8 cellular contexts compared by ENCODE assay signal in genomic region chr15:79897380-79897678, GRCh38. TPM values are rescaled to one million over a fixed set of nuclear protein-coding genes. Genes with fewer than 3 reads are reported as not detected.
DNase-seq lines count a peak whose midpoint lies in the region; ATAC-seq, FAIRE-seq and TF ChIP-seq lines count a peak whose summit lies in the region.

No MANE protein-coding gene starts in this region.

- no peaks in the 10 kb centered on the region for H3K9me2 ChIP-seq in SK-N-SH

- peak overlapping the region; percentile 95 for H3K27ac Mint-ChIP-seq in activated naive CD8-positive, alpha-beta T cell

- H3K4me3 ChIP-seq in SK-N-SH (ENCODE audit: low read depth in 2 of 2, low read length in 1 of 2) (peak overlapping the region; percentile 61 to 65), kidney (ENCODE audit: low read length in 2 of 2) (peak overlapping the region; percentile 47 to 87), suprapubic skin (peak overlapping the region; percentile 77)

- H3K27me3 ChIP-seq in SK-N-SH (ENCODE audit: insufficient read depth) (no peaks in the 10 kb centered on the region), suprapubic skin (no peaks in the 10 kb centered on the region)

- H3K9me3 ChIP-seq in SK-N-SH, result no peaks in the 10 kb centered on the region
- no peaks in the 10 kb centered on the region for H3K9me3 ChIP-seq in kidney (ENCODE audit: control insufficient read depth in 1 of 2, low read length in 2 of 2)
- H3K9me3 ChIP-seq in suprapubic skin, result no peaks in the 10 kb centered on the region

- no peak for TF ChIP-seq RAD21 in SK-N-SH (IDR thresholded peaks at IDR 0.05; ENCODE audit: low read length)

- H3K79me2 ChIP-seq in SK-N-SH (ENCODE audit: insufficient read depth), result peaks cover 6% of the 10 kb centered on the region; the same call in 1 of the 2 replicates

- peaks cover 7% of the 10 kb centered on the region for H3F3A ChIP-seq in SK-N-SH (replicated peaks; ENCODE audit: insufficient read depth)

- TF ChIP-seq EP300 in SK-N-SH (IDR thresholded peaks at IDR 0.05; ENCODE audit: borderline replicate concordance in 1 of 2, low read depth in 1 of 2, low read length in 1 of 2), result no peak
- TF ChIP-seq EP300 in suprapubic skin (IDR thresholded peaks at IDR 0.05), result no peak

- H3K4me2 ChIP-seq in SK-N-SH, result peak overlapping the region; percentile 73

- peak overlapping the region; percentile 73 for H3K9ac ChIP-seq in SK-N-SH
- peak overlapping the region; percentile 2 to 41 for H3K9ac ChIP-seq in kidney (ENCODE audit: low read length in 2 of 2)

- no peak for DNase-seq in SK-N-SH
- no peak for DNase-seq in kidney
- no peak for DNase-seq in suprapubic skin (ENCODE audit: low spot score in 2 of 2)
- DNase-seq in stimulated activated CD4-positive, alpha-beta T cell treated with anti-CD3 and anti-CD28 coated beads, Interleukin-15, amount 100 ng/mL, for 24 hours, result no peak
- DNase-seq in NCI-H82 (lab: John Stamatoyannopoulos, UW), result no peak

- 43% methylated on average over 8 of the region's 8 CpGs for WGBS in SK-N-SH (ENCODE audit: low lambda C conversion rate)
- 26% methylated on average over 8 of the region's 8 CpGs for WGBS in suprapubic skin

- peaks cover 45% of the 10 kb centered on the region for H3K4me1 Mint-ChIP-seq in activated naive CD8-positive, alpha-beta T cell (ENCODE audit: low read depth)

- H3K27ac ChIP-seq in SK-N-SH (ENCODE audit: low read depth in 2 of 2, low read length in 1 of 2) (peak overlapping the region; percentile 60 to 91; a peak in 3 of 4 replicates), kidney (ENCODE audit: low read depth in 2 of 2, low read length in 2 of 2) (peak overlapping the region; percentile 82 to 95), suprapubic skin (peak overlapping the region; percentile 92)

- H3K4me3 Mint-ChIP-seq in activated naive CD8-positive, alpha-beta T cell, result peak overlapping the region; percentile 89

- H4K20me1 ChIP-seq in SK-N-SH (ENCODE audit: insufficient read depth), result no peaks in the 10 kb centered on the region

- peaks cover 13% of the 10 kb centered on the region for H3K36me3 Mint-ChIP-seq in activated naive CD8-positive, alpha-beta T cell

- TF ChIP-seq CTCF in SK-N-SH (IDR thresholded peaks at IDR 0.05) (no peak), kidney (IDR thresholded peaks at IDR 0.05; ENCODE audit: borderline replicate concordance, extremely low read depth, insufficient read depth) (no peak), suprapubic skin (IDR thresholded peaks at IDR 0.05) (no peak)

- no peak for FAIRE-seq in kidney (lab: Jason Lieb, UNC)

- intact Hi-C loops in kidney (cut with DNase I), result no loop called here

- POLR2A ChIA-PET in SK-N-SH (lab: Yijun Ruan, JAX), result interaction anchor here (1.1 to 3.4 kb wide), 2 partner anchors 25 to 26 kb away, joined by 3 to 12 read pairs; no protein-coding TSS in a partner anchor

- ATAC-seq in SK-N-SH treated with all-trans-retinoic acid at 6 μM for 48 hours (no peak), GM21529 (IDR thresholded peaks at IDR 0.05; ENCODE audit: unreplicated experiment) (no peak)

- H3K27me3 Mint-ChIP-seq in activated naive CD8-positive, alpha-beta T cell, result no peaks in the 10 kb centered on the region

- no peak for TF ChIP-seq POLR2A in suprapubic skin (IDR thresholded peaks at IDR 0.05)

- H2AFZ ChIP-seq in SK-N-SH (ENCODE audit: low read depth), result peak overlapping the region; percentile 84

- H3K36me3 ChIP-seq in SK-N-SH (replicated peaks in 1 of 2; ENCODE audit: control insufficient read depth in 1 of 2, insufficient read depth in 2 of 2, low read length in 1 of 2) (peaks cover 8 to 9% of the 10 kb centered on the region in 2 experiments), kidney (ENCODE audit: control insufficient read depth in 1 of 2, insufficient read depth in 2 of 2, low read length in 2 of 2) (no peaks in the 10 kb centered on the region), suprapubic skin (no peaks in the 10 kb centered on the region)

- no peaks in the 10 kb centered on the region for H3K9me3 Mint-ChIP-seq in activated naive CD8-positive, alpha-beta T cell (ENCODE audit: low read depth)

- H3K4me1 ChIP-seq in SK-N-SH (ENCODE audit: control insufficient read depth in 1 of 2, insufficient read depth in 2 of 2, low read depth in 1 of 2, low read length in 1 of 2) (peaks cover 0 to 2% of the 10 kb centered on the region in 2 experiments; a peak in 2 of 4 replicates), kidney (ENCODE audit: control insufficient read depth in 1 of 2, insufficient read depth in 1 of 2, low read depth in 1 of 2, low read length in 2 of 2) (peaks cover 0 to 7% of the 10 kb centered on the region in 2 donors), suprapubic skin (peaks cover 16% of the 10 kb centered on the region)

- CTCF ChIA-PET in SK-N-SH (lab: Yijun Ruan, JAX), result interaction anchor here (1.5 to 1.6 kb wide), 2 partner anchors 32 to 275 kb away, joined by 3 to 5 read pairs; no protein-coding TSS in a partner anchor

TF ChIP-seq in SK-N-SH, 30 proteins besides CTCF, POLR2A, EP300 and RAD21:
- TF ChIP-seq IRF3 (IDR thresholded peaks at IDR 0.05; ENCODE audit: low read depth, low read length), result no peak
- TF ChIP-seq CHD2 (IDR thresholded peaks at IDR 0.05; ENCODE audit: low read length, partially characterized antibody), result no peak
- TF ChIP-seq ELF1 (IDR thresholded peaks at IDR 0.05), result no peak
- TF ChIP-seq GATA2 (CRISPR knock-in tag; IDR thresholded peaks at IDR 0.05), result no peak
- TF ChIP-seq NFIC (IDR thresholded peaks at IDR 0.05; ENCODE audit: borderline replicate concordance), result no peak
- TF ChIP-seq USF1 (IDR thresholded peaks at IDR 0.05; ENCODE audit: borderline replicate concordance, low read depth), result no peak
- no peak for TF ChIP-seq MXI1 (IDR thresholded peaks at IDR 0.05; ENCODE audit: low read depth, low read length)
- no peak for TF ChIP-seq FOSL2 (IDR thresholded peaks at IDR 0.05; ENCODE audit: borderline replicate concordance, low read depth)
- no peak for TF ChIP-seq SMC3 (IDR thresholded peaks at IDR 0.05; ENCODE audit: low read depth, low read length)

TF ChIP-seq in SK-N-SH treated with all-trans-retinoic acid at 6 μM for 48 hours, 23 proteins besides CTCF, POLR2A, EP300 and RAD21:
- TF ChIP-seq SNAI2 (CRISPR knock-in tag; IDR thresholded peaks at IDR 0.05), result no peak
- no peak for TF ChIP-seq PATZ1 (CRISPR knock-in tag; IDR thresholded peaks at IDR 0.05; ENCODE audit: borderline replicate concordance)
- no peak for TF ChIP-seq ZNF8 (CRISPR knock-in tag; IDR thresholded peaks at IDR 0.05)

RNA-seq across cellular contexts. Expression of gene MTHFS, which starts 0.5 kb away (rescaled TPM):
- polyA plus RNA-seq in SK-N-SH (2012; rRNA removed) (21.1 and 21.9 TPM in 2 replicates), kidney (ENCODE audit: insufficient read depth, low read depth, low replicate concordance) (115 TPM)
- 24.4 and 25.3 TPM in 2 replicates for polyA plus RNA-seq in SK-N-SH (2012; cell fraction: cytosol; rRNA removed)
- 9.3 and 9.7 TPM in 2 replicates for polyA plus RNA-seq in SK-N-SH (2012; cell fraction: nucleus; rRNA removed)
- total RNA-seq in kidney (44.1 TPM), suprapubic skin (10 to 100 TPM in 3 of 4 donors, 1 to 10 TPM in 1; 4.3 to 10.9 (median 10.2) TPM)
